ENCODE assay signal across 8 cellular contexts in the genomic region with DNA sequence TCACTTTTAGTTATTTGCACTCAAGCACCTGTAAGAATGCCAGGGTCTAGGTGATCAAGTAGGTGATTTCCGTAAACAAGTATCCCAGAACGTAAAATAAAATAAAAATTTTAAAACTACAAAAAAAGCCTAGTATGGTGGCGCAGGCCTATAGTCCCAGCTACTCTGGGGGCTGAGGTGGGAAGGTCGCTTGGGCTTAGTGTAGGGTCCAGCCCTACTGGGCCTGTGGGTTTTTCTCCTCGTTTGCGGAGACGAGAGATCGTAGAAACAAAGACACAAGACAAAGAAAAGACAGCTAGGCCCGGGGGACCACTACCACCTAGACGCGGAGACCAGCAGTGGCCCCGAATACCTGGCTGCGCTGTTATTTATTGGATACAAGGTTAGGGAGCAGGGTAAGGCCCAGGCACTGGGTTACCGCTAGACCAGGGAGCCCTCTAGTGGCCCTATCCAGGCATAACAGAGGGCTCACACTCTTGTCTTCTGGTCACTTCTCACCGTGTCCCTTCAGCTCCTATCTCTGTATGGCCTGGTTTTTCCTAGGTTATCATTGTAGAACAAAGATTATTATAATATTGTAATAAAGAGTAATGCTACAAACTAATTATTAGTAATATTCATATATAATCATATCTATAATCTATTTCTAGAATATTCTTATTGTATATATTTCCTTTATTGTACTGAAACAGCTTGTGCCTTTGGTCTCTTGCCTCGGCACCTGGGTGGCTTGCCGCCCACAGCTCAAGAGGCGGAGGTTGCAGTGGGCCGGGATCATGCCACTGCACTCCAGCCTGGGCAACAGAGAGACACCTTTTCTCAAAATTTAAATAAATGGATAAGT. TPM values are rescaled to one million over a fixed set of nuclear protein-coding genes. Genes with fewer than 3 reads are reported as not detected.
DNase-seq lines count a peak whose midpoint lies in the region; ATAC-seq and TF ChIP-seq lines count a peak whose summit lies in the region.

No MANE protein-coding gene starts in this region.

- ATAC-seq in gastroesophageal sphincter (no peak), GM21447 (IDR thresholded peaks at IDR 0.05; ENCODE audit: unreplicated experiment) (no peak), GM19035 (IDR thresholded peaks at IDR 0.05; ENCODE audit: unreplicated experiment) (no peak)

- DNase-seq in NOMO-1 treated with dmso at 0.1 percent for 144 hours (lab: John Stamatoyannopoulos, UW; ENCODE audit: unreplicated experiment) (peak; percentile 16), putamen (ENCODE audit: low spot score) (peak; percentile 0)
- peak; percentile 62 to 70 for DNase-seq in activated T-cell treated with anti-CD3 and anti-CD28 coated beads, Interleukin-2, amount 50 U/mL, for 48 hours

- H3K9me3 ChIP-seq in DOHH2 (ENCODE audit: control insufficient read depth, insufficient read depth, low read length) = no peaks in the 10 kb centered on the region
- no peaks in the 10 kb centered on the region for H3K9me3 ChIP-seq in HEK293 (ENCODE audit: control insufficient read depth, insufficient read depth, low read depth, low read length)
- H3K9me3 ChIP-seq in gastroesophageal sphincter = no peaks in the 10 kb centered on the region

- H3K9me2 ChIP-seq in DOHH2 (replicated peaks; ENCODE audit: control insufficient read depth, low read length) = no peaks in the 10 kb centered on the region

- CTCF ChIA-PET in HEK293 (lab: Yijun Ruan, JAX) = interaction anchor here (0.5 to 2.6 kb wide), 19 partner anchors 9 to 1632 kb away, joined by 3 to 25 read pairs (median 4); no protein-coding TSS in a partner anchor

- H4K20me1 ChIP-seq in DOHH2 (ENCODE audit: control insufficient read depth, insufficient read depth, low read depth, low read length) = no peaks in the 10 kb centered on the region

- POLR2A ChIA-PET in HEK293 (lab: Yijun Ruan, JAX) = no interaction called here

- H3K79me2 ChIP-seq in DOHH2 (ENCODE audit: control insufficient read depth, low read length) = no peaks in the 10 kb centered on the region

- TF ChIP-seq CTCF in DOHH2 (IDR thresholded peaks at IDR 0.05; ENCODE audit: low read depth, low read length, poor library complexity, severe bottlenecking) (peak; percentile 45), HEK293 (tag by site-specific recombination; IDR thresholded peaks at IDR 0.05) (peak; percentile 63), gastroesophageal sphincter (IDR thresholded peaks at IDR 0.05) (peak; percentile 8 to 71 (median 22))

- WGBS in gastroesophageal sphincter (ENCODE audit: low coverage in 1 of 2), 2 donors = 46 to 47% methylated on average over 10 to 13 of the region's 19 CpGs

- H3K4me3 ChIP-seq in DOHH2 (ENCODE audit: low read length) = no peak overlapping the region
- H3K4me3 ChIP-seq in HEK293 (ENCODE audit: low read depth, low read length) = no peak overlapping the region
- H3K4me3 ChIP-seq in gastroesophageal sphincter = no peak overlapping the region

- H3K4me1 ChIP-seq in DOHH2 (ENCODE audit: control insufficient read depth, low read length) = no peaks in the 10 kb centered on the region
- no peaks in the 10 kb centered on the region for H3K4me1 ChIP-seq in HEK293 (ENCODE audit: control insufficient read depth, insufficient read depth, low read length)
- H3K4me1 ChIP-seq in gastroesophageal sphincter = no peaks in the 10 kb centered on the region

- H3K27ac ChIP-seq in DOHH2 (ENCODE audit: low read depth, low read length) = no peak overlapping the region
- no peak overlapping the region for H3K27ac ChIP-seq in HEK293 (ENCODE audit: extremely low read depth, low read depth, low read length)
- H3K27ac ChIP-seq in gastroesophageal sphincter = no peak overlapping the region

- H3K36me3 ChIP-seq in DOHH2 (ENCODE audit: control insufficient read depth, low read length) = no peaks in the 10 kb centered on the region
- H3K36me3 ChIP-seq in HEK293 (ENCODE audit: control insufficient read depth in 2 of 2, insufficient read depth in 1 of 2, low read length in 2 of 2) = no peaks in the 10 kb centered on the region
- no peaks in the 10 kb centered on the region for H3K36me3 ChIP-seq in gastroesophageal sphincter

- no peak for TF ChIP-seq EP300 in gastroesophageal sphincter (IDR thresholded peaks at IDR 0.05)

- no peak for TF ChIP-seq POLR2A in gastroesophageal sphincter (IDR thresholded peaks at IDR 0.05)

- H3F3A ChIP-seq in DOHH2 (ENCODE audit: control insufficient read depth, insufficient read depth) = no peaks in the 10 kb centered on the region

- H3K4me2 ChIP-seq in DOHH2 (ENCODE audit: low read length) = no peak overlapping the region

- H3K27me3 ChIP-seq in DOHH2 (ENCODE audit: control insufficient read depth, low read length) (no peaks in the 10 kb centered on the region), gastroesophageal sphincter (no peaks in the 10 kb centered on the region)

TF ChIP-seq in HEK293, 187 proteins besides CTCF, POLR2A, EP300 and RAD21:
- no peak for TF ChIP-seq ZNF266 (tag by site-specific recombination; IDR thresholded peaks at IDR 0.05; ENCODE audit: low read depth)
- peak; percentile 85 for TF ChIP-seq ZNF654 (tag by site-specific recombination; IDR thresholded peaks at IDR 0.05; ENCODE audit: low read depth)
- peak; percentile 57; the same call in 1 of the 2 replicates for TF ChIP-seq ZNF2 (tag by site-specific recombination; IDR thresholded peaks at IDR 0.05)
- TF ChIP-seq ZBTB48 (tag by site-specific recombination; IDR thresholded peaks at IDR 0.05) = peak; percentile 59; the same call in 1 of the 2 replicates

RNA-seq across cellular contexts. Expression of a gene that starts 38.4 kb away (rescaled TPM):
- total RNA-seq in gastroesophageal sphincter = not detected

RNA-seq across cellular contexts. Expression of a gene that starts 38.6 kb away (rescaled TPM):
- total RNA-seq in gastroesophageal sphincter = not detected

RNA-seq across cellular contexts. Expression of a gene that starts 41.9 kb away (rescaled TPM):
- 10 to 100 TPM; 33.0 to 43.9 (median 40.6) TPM for total RNA-seq in gastroesophageal sphincter

RNA-seq across cellular contexts. Expression of a gene that starts 53.4 kb away (rescaled TPM):
- 10 to 100 TPM; 17.2 to 27.3 (median 20.3) TPM for total RNA-seq in gastroesophageal sphincter

Comparison
In these comparisons a context has a peak if more than half of its experiments do, and no peak if none do; other contexts are left out.
1. DNase-seq: peak in every context shown above with its lines; median percentile 66 in activated T-cell treated with anti-CD3 and anti-CD28 coated beads, Interleukin-2, amount 50 U/mL, for 48 hours; 16 in NOMO-1 treated with dmso at 0.1 percent for 144 hours; 0 in putamen.